1 cellular context compared by ENCODE assay signal in the genomic region with DNA sequence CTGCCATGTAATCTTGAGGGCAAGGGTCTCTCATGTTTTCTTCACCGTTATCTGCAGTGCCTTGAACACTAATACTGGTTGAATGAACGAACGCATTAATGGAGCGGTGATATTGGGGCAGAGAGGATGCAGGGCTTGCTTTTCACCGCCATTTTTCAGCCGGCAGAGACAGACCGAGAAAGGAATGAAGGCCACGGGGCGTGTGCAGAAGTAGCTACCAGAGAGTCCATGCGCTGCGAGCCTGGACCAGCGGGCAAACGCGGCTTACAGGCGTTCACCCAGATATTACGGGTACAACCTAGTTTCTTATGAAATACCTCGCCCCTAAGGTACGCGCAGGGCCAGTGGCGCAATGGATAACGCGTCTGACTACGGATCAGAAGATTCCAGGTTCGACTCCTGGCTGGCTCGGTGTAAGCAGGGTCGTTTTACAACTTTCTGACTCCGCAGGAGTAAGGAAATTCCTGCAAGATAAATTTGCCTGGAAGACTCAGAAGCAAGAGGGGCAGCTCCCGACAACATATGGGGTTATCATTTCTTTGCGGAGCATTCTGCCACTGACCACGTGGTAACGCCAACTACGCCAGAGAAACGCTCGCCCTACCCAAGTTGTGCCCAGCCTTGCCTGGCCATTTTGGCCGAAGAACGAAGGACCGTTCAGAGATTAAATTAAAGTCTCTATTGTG.
A peak's percentile ranks its signal among the peaks of the same experiment; 100 is the strongest.
TF ChIP-seq lines count a peak whose summit lies in the region.

No MANE protein-coding gene starts in this region.

TF ChIP-seq in GM12878, 131 proteins besides CTCF, POLR2A, EP300 and RAD21 (continued from another document and continues in another):
- TF ChIP-seq RELB (IDR thresholded peaks at IDR 0.05; ENCODE audit: low read depth) (peak; percentile 24), SP1 (IDR thresholded peaks at IDR 0.05; ENCODE audit: low read depth, low read length) (no peak), SMAD5 (IDR thresholded peaks at IDR 0.05; ENCODE audit: low read depth) (no peak), TCF3 (IDR thresholded peaks at IDR 0.05; ENCODE audit: borderline replicate concordance, insufficient read depth, low read depth, low read length) (peak; percentile 58; the same call in 1 of the 2 replicates), ZNF274 (IDR thresholded peaks at IDR 0.05; ENCODE audit: insufficient read depth, insufficient read length) (no peak), NFXL1 (IDR thresholded peaks at IDR 0.05; ENCODE audit: borderline replicate concordance) (no peak), SREBF1 (IDR thresholded peaks at IDR 0.05; ENCODE audit: low read length) (no peak), KLF5 (IDR thresholded peaks at IDR 0.05; ENCODE audit: partially characterized antibody) (peak; percentile 89), EGR1 (IDR thresholded peaks at IDR 0.05; ENCODE audit: borderline replicate concordance in 1 of 2, low read depth in 2 of 2, low read length in 2 of 2) (0 out of 3 replicates have a peak, but pooled peaks of 1 of the 2 experiments have one; percentile 22), TARDBP (IDR thresholded peaks at IDR 0.05; ENCODE audit: borderline replicate concordance) (peak; percentile 99), FOXM1 (IDR thresholded peaks at IDR 0.05; ENCODE audit: low read depth, low read length) (no peak), CREB1 (IDR thresholded peaks at IDR 0.05; ENCODE audit: low read depth) (peak; percentile 91), NR2C2 (IDR thresholded peaks at IDR 0.05; ENCODE audit: borderline replicate concordance, control insufficient read depth, insufficient read length, low read depth) (no peak), PAX8 (IDR thresholded peaks at IDR 0.05) (peak; percentile 80; the same call in 1 of the 2 replicates), POLR2AphosphoS5 (IDR thresholded peaks at IDR 0.05; ENCODE audit: low read length) (peak; percentile 21), USF1 (IDR thresholded peaks at IDR 0.05; ENCODE audit: borderline replicate concordance, extremely low read length, insufficient read depth, low read depth, low read length) (peak; percentile 70), MEF2B (IDR thresholded peaks at IDR 0.05; ENCODE audit: partially characterized antibody, poor library complexity, severe bottlenecking) (no peak), SREBF2 (IDR thresholded peaks at IDR 0.05; ENCODE audit: low read length) (peak; percentile 93), RCOR1 (conservative IDR thresholded peaks at IDR 0.05; ENCODE audit: low read depth, low read length) (no peak), CHD2 (IDR thresholded peaks at IDR 0.05; ENCODE audit: borderline replicate concordance, low read depth, low read length) (no peak; the same call in 1 of the 2 replicates), BACH1 (IDR thresholded peaks at IDR 0.05; ENCODE audit: borderline replicate concordance) (0 out of 2 replicates have a peak, but pooled peaks have one; percentile 37), ELK1 (IDR thresholded peaks at IDR 0.05; ENCODE audit: low read depth, low read length) (no peak), JUND (IDR thresholded peaks at IDR 0.05; ENCODE audit: low read depth, low read length) (no peak), ZSCAN29 (IDR thresholded peaks at IDR 0.05) (peak; percentile 99), ESRRA (IDR thresholded peaks at IDR 0.05; ENCODE audit: low read length) (peak; percentile 5; the same call in 1 of the 2 replicates), GATAD2B (conservative IDR thresholded peaks at IDR 0.05; ENCODE audit: low read depth) (peak; percentile 53; the same call in 1 of the 2 replicates), SUZ12 (IDR thresholded peaks at IDR 0.05; ENCODE audit: unreplicated experiment) (no peak), TCF12 (IDR thresholded peaks at IDR 0.05; ENCODE audit: low read depth, low read length) (no peak), NRF1 (conservative IDR thresholded peaks at IDR 0.05; ENCODE audit: low read depth, low read length) (0 out of 2 replicates have a peak, but pooled peaks have one; percentile 10), SIN3A (IDR thresholded peaks at IDR 0.05; ENCODE audit: low read depth, low read length) (peak; percentile 54; the same call in 1 of the 2 replicates), NR2C1 (IDR thresholded peaks at IDR 0.05) (no peak), POU2F2 (IDR thresholded peaks at IDR 0.05; ENCODE audit: borderline replicate concordance, low read depth, low read length) (peak; percentile 55; the same call in 1 of the 3 replicates), RB1 (IDR thresholded peaks at IDR 0.05; ENCODE audit: borderline replicate concordance) (0 out of 2 replicates have a peak, but pooled peaks have one; percentile 53), ZZZ3 (IDR thresholded peaks at IDR 0.05; ENCODE audit: control insufficient read depth, insufficient read length, low read depth) (no peak), KAT2A (conservative IDR thresholded peaks at IDR 0.05; ENCODE audit: control insufficient read depth, low read depth, low read length) (no peak), STAT3 (IDR thresholded peaks at IDR 0.05; ENCODE audit: low read depth, low read length) (no peak), TCF7 (IDR thresholded peaks at IDR 0.05; ENCODE audit: borderline replicate concordance) (no peak), SMARCA5 (IDR thresholded peaks at IDR 0.05) (peak; percentile 98), ZNF217 (IDR thresholded peaks at IDR 0.05) (peak; percentile 87), PML (IDR thresholded peaks at IDR 0.05; ENCODE audit: low read length) (no peak)
- TF ChIP-seq, protein P1, sequence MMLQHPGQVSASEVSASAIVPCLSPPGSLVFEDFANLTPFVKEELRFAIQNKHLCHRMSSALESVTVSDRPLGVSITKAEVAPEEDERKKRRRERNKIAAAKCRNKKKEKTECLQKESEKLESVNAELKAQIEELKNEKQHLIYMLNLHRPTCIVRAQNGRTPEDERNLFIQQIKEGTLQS (IDR thresholded peaks at IDR 0.05; ENCODE audit: borderline replicate concordance, extremely low read depth, low read depth, low read length) = no peak
- TF ChIP-seq, protein P2, sequence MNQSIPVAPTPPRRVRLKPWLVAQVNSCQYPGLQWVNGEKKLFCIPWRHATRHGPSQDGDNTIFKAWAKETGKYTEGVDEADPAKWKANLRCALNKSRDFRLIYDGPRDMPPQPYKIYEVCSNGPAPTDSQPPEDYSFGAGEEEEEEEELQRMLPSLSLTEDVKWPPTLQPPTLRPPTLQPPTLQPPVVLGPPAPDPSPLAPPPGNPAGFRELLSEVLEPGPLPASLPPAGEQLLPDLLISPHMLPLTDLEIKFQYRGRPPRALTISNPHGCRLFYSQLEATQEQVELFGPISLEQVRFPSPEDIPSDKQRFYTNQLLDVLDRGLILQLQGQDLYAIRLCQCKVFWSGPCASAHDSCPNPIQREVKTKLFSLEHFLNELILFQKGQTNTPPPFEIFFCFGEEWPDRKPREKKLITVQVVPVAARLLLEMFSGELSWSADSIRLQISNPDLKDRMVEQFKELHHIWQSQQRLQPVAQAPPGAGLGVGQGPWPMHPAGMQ (IDR thresholded peaks at IDR 0.05; ENCODE audit: borderline replicate concordance) = no peak
- TF ChIP-seq, protein P3, sequence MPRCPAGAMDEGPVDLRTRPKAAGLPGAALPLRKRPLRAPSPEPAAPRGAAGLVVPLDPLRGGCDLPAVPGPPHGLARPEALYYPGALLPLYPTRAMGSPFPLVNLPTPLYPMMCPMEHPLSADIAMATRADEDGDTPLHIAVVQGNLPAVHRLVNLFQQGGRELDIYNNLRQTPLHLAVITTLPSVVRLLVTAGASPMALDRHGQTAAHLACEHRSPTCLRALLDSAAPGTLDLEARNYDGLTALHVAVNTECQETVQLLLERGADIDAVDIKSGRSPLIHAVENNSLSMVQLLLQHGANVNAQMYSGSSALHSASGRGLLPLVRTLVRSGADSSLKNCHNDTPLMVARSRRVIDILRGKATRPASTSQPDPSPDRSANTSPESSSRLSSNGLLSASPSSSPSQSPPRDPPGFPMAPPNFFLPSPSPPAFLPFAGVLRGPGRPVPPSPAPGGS (IDR thresholded peaks at IDR 0.05; ENCODE audit: borderline replicate concordance, insufficient read depth, low read depth, low read length, poor library complexity, severe bottlenecking) = no peak
- TF ChIP-seq, protein P4, sequence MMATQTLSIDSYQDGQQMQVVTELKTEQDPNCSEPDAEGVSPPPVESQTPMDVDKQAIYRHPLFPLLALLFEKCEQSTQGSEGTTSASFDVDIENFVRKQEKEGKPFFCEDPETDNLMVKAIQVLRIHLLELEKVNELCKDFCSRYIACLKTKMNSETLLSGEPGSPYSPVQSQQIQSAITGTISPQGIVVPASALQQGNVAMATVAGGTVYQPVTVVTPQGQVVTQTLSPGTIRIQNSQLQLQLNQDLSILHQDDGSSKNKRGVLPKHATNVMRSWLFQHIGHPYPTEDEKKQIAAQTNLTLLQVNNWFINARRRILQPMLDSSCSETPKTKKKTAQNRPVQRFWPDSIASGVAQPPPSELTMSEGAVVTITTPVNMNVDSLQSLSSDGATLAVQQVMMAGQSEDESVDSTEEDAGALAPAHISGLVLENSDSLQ (IDR thresholded peaks at IDR 0.05) = no peak
- TF ChIP-seq, protein P5, sequence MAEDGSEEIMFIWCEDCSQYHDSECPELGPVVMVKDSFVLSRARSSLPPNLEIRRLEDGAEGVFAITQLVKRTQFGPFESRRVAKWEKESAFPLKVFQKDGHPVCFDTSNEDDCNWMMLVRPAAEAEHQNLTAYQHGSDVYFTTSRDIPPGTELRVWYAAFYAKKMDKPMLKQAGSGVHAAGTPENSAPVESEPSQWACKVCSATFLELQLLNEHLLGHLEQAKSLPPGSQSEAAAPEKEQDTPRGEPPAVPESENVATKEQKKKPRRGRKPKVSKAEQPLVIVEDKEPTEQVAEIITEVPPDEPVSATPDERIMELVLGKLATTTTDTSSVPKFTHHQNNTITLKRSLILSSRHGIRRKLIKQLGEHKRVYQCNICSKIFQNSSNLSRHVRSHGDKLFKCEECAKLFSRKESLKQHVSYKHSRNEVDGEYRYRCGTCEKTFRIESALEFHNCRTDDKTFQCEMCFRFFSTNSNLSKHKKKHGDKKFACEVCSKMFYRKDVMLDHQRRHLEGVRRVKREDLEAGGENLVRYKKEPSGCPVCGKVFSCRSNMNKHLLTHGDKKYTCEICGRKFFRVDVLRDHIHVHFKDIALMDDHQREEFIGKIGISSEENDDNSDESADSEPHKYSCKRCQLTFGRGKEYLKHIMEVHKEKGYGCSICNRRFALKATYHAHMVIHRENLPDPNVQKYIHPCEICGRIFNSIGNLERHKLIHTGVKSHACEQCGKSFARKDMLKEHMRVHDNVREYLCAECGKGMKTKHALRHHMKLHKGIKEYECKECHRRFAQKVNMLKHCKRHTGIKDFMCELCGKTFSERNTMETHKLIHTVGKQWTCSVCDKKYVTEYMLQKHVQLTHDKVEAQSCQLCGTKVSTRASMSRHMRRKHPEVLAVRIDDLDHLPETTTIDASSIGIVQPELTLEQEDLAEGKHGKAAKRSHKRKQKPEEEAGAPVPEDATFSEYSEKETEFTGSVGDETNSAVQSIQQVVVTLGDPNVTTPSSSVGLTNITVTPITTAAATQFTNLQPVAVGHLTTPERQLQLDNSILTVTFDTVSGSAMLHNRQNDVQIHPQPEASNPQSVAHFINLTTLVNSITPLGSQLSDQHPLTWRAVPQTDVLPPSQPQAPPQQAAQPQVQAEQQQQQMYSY (CRISPR knock-in tag; IDR thresholded peaks at IDR 0.05) = no peak
